ENCODE assay signal across 9 cellular contexts in genomic region chr7:22350466-22351328, GRCh38. TPM values are rescaled to one million over a fixed set of nuclear protein-coding genes. Genes with fewer than 3 reads are reported as not detected.
DNase-seq lines count a peak whose midpoint lies in the region; ATAC-seq, FAIRE-seq and TF ChIP-seq lines count a peak whose summit lies in the region.
"Had no signal": no experiment of that assay in that cellular context is flagged by ENCODE, and none has a peak within 500 bp of the region (broad histone marks: within the 10 kb centered on the region; RNA-seq: fewer than 3 reads in every experiment).

No MANE protein-coding gene starts in this region.

- H3K4me1 Mint-ChIP-seq in type B pancreatic cell (ENCODE audit: unreplicated experiment): peaks cover 4% of the 10 kb centered on the region
- H3K4me1 Mint-ChIP-seq: neural crest cell had no signal

- H3K27me3 Mint-ChIP-seq in type B pancreatic cell: peaks cover 17% of the 10 kb centered on the region

- FAIRE-seq in GM12892 (lab: Jason Lieb, UNC): no peak

- TF ChIP-seq CTCF in type B pancreatic cell (conservative IDR thresholded peaks at IDR 0.05): no peak

- peak overlapping the region; percentile 22 for H3K27ac Mint-ChIP-seq in type B pancreatic cell

- DNase-seq in A172 (ENCODE audit: low spot score): peak; percentile 93
- DNase-seq in amniotic epithelial cell (ENCODE audit: low read depth): peak; percentile 68
- no peak for DNase-seq in type B pancreatic cell (ENCODE audit: extremely low spot score, unreplicated experiment)
- DNase-seq in GOT3 (lab: John Stamatoyannopoulos, UW): no peak
- no peak for DNase-seq in GM12892 (ENCODE audit: insufficient read length)
- DNase-seq in iPS-NIHi7 (ENCODE audit: extremely low spot score): no peak

- no peak for TF ChIP-seq POLR2A in GM12892 (IDR thresholded peaks at IDR 0.05; ENCODE audit: low read depth, low read length)

- peak; percentile 54 for ATAC-seq in GM19043 (IDR thresholded peaks at IDR 0.05; ENCODE audit: low read depth, unreplicated experiment)
- ATAC-seq in HG03175 (IDR thresholded peaks at IDR 0.05; ENCODE audit: unreplicated experiment): peak; percentile 65

- H3K9me3 Mint-ChIP-seq in type B pancreatic cell: peaks cover 10% of the 10 kb centered on the region

- no peak overlapping the region for H3K4me3 Mint-ChIP-seq in type B pancreatic cell
- H3K4me3 Mint-ChIP-seq: neural crest cell had no signal

- no peaks in the 10 kb centered on the region for H3K36me3 Mint-ChIP-seq in type B pancreatic cell

RNA-seq across cellular contexts. Expression of gene RAPGEF5, which starts 6.3 kb away (rescaled TPM):
- total RNA-seq in A172 (2014; rRNA removed; shearing (Covaris generic)): 3.2 and 11.5 TPM in 2 replicates
- total RNA-seq in type B pancreatic cell (ENCODE audit: low replicate concordance): 11.7 and 13.3 TPM in 2 replicates
- 2.7 TPM for polyA plus RNA-seq in GM12892 (2012; ENCODE audit: missing spikeins)

Comparison
In these comparisons a context has a peak if more than half of its experiments do, and no peak if none do; other contexts are left out.
1. DNase-seq: peak in A172 (single experiment) and amniotic epithelial cell (single experiment); none in type B pancreatic cell (single experiment), GOT3 (single experiment), GM12892 (single experiment) and iPS-NIHi7 (single experiment).